In genomic region chr11:94747136-94748110, GRCh38 we compare ENCODE assay signal across 19 cellular contexts. TPM values are rescaled to one million over a fixed set of nuclear protein-coding genes. Genes with fewer than 3 reads are reported as not detected.
DNase-seq lines count a peak whose midpoint lies in the region; ATAC-seq and TF ChIP-seq lines count a peak whose summit lies in the region.
"Had no signal": no experiment of that assay in that cellular context is flagged by ENCODE, and none has a peak within 500 bp of the region (broad histone marks: within the 10 kb centered on the region; RNA-seq: fewer than 3 reads in every experiment).

No MANE protein-coding gene starts in this region.

- H3K4me1 ChIP-seq in ACC112 (ENCODE audit: control insufficient read depth, insufficient read depth, low read length, unreplicated experiment) (peaks cover 31% of the 10 kb centered on the region), body of pancreas (peaks cover 34% of the 10 kb centered on the region)

- no peaks in the 10 kb centered on the region for H3K9me3 ChIP-seq in body of pancreas
- H3K9me3 ChIP-seq: SK-N-SH had no signal

- no peak for TF ChIP-seq CTCF in body of pancreas (IDR thresholded peaks at IDR 0.05)

- no peaks in the 10 kb centered on the region for H3K79me2 ChIP-seq in ACC112 (ENCODE audit: control insufficient read depth, insufficient read depth, low read length, unreplicated experiment)

- WGBS in body of pancreas, 2 donors = 89 to 92% methylated on average over 4 of the region's 4 CpGs

- H3K27ac ChIP-seq in ACC112 (ENCODE audit: low read depth, low read length) = peak overlapping the region; percentile 39
- H3K27ac ChIP-seq in body of pancreas = peak overlapping the region in 2 of 4 donors; percentile 41 to 47
- H3K27ac ChIP-seq: cardiac muscle cell had no signal

- no peak for TF ChIP-seq RAD21 in Ishikawa (IDR thresholded peaks at IDR 0.05; ENCODE audit: low read depth)

- ATAC-seq in body of pancreas (peak; percentile 16), GM19035 (IDR thresholded peaks at IDR 0.05; ENCODE audit: unreplicated experiment) (no peak)
- no peak for ATAC-seq in activated CD4-positive, CD25-positive, alpha-beta regulatory T cell treated with anti-CD3 and anti-CD28 coated beads, Interleukin-2, amount 50 U/mL, for 24 hours
- ATAC-seq: activated T-cell treated with anti-CD3 and anti-CD28 coated beads, Interleukin-2, amount 50 U/mL, for 4 hours; HepG2; stimulated activated effector memory CD8-positive, alpha-beta T cell treated with anti-CD3 and anti-CD28 coated beads, Interleukin-12 subunit alpha, Interleukin-12 subunit beta, amount 100 ng/mL, for 72 hours had no signal

- no peaks in the 10 kb centered on the region for H3K36me3 ChIP-seq in ACC112 (ENCODE audit: insufficient read depth, low read length)
- no peaks in the 10 kb centered on the region for H3K36me3 ChIP-seq in body of pancreas (replicated peaks in 1 of 2; ENCODE audit: insufficient read depth in 1 of 2, low read depth in 2 of 2)
- H3K36me3 ChIP-seq: cardiac muscle cell had no signal

- no peak for TF ChIP-seq EP300 in Ishikawa (IDR thresholded peaks at IDR 0.05; ENCODE audit: borderline replicate concordance)

- DNase-seq in body of pancreas (no peak), kidney tubule cell (ENCODE audit: low spot score) (peak; percentile 88), NCI-H774 (lab: John Stamatoyannopoulos, UW) (no peak), RPMI8226 (no peak)
- DNase-seq: activated CD4-positive, alpha-beta T cell treated with anti-CD3 and anti-CD28 coated beads, Interleukin-2, amount 50 U/mL, for 48 hours; activated T-cell treated with anti-CD3 and anti-CD28 coated beads, Interleukin-2, amount 50 U/mL, for 4 hours; CD8-positive, alpha-beta memory T cell; effector CD4-positive, alpha-beta T cell; midbrain; NCI-H1048; SK-N-SH had no signal

- H3K27me3 ChIP-seq in ACC112 (ENCODE audit: insufficient read depth, low read length) (no peaks in the 10 kb centered on the region), body of pancreas (no peaks in the 10 kb centered on the region)

- no peak for TF ChIP-seq POLR2A in body of pancreas (IDR thresholded peaks at IDR 0.05)

- H2AFZ ChIP-seq in ACC112 (ENCODE audit: low read length, unreplicated experiment) = no peak overlapping the region

- intact Hi-C loops in body of pancreas (cut with DNase I) = no loop called here

- H3K4me3 ChIP-seq in ACC112 (ENCODE audit: low read depth, low read length) = no peak overlapping the region
- H3K4me3 ChIP-seq in body of pancreas = no peak overlapping the region
- H3K4me3 ChIP-seq: cardiac muscle cell, skin epidermis had no signal

TF ChIP-seq in Ishikawa, 13 proteins besides CTCF, POLR2A, EP300 and RAD21:
- TF ChIP-seq CEBPB (IDR thresholded peaks at IDR 0.05) (no peak), TCF12 (IDR thresholded peaks at IDR 0.05; ENCODE audit: low read depth) (no peak), TAF1 (IDR thresholded peaks at IDR 0.05; ENCODE audit: low read depth) (no peak), NFIC (IDR thresholded peaks at IDR 0.05) (no peak), TEAD4 (IDR thresholded peaks at IDR 0.05) (0 out of 2 replicates have a peak, but pooled peaks have one; percentile 24)
TF ChIP-seq in Ishikawa: peak in this region for 1.

RNA-seq across cellular contexts. Expression of gene AMOTL1, which starts 20.7 kb away (rescaled TPM):
- 10 to 100 TPM; 20.4 to 21.5 TPM for total RNA-seq in body of pancreas
